ENCODE assay signal across 1 cellular context in genomic region chr15:65323071-65323511, GRCh38.
A peak's percentile ranks its signal among the peaks of the same experiment; 100 is the strongest.
TF ChIP-seq lines count a peak whose summit lies in the region.

No MANE protein-coding gene starts in this region.

TF ChIP-seq in HepG2, 621 proteins besides CTCF, POLR2A, EP300 and RAD21:
- TF ChIP-seq, protein P1, sequence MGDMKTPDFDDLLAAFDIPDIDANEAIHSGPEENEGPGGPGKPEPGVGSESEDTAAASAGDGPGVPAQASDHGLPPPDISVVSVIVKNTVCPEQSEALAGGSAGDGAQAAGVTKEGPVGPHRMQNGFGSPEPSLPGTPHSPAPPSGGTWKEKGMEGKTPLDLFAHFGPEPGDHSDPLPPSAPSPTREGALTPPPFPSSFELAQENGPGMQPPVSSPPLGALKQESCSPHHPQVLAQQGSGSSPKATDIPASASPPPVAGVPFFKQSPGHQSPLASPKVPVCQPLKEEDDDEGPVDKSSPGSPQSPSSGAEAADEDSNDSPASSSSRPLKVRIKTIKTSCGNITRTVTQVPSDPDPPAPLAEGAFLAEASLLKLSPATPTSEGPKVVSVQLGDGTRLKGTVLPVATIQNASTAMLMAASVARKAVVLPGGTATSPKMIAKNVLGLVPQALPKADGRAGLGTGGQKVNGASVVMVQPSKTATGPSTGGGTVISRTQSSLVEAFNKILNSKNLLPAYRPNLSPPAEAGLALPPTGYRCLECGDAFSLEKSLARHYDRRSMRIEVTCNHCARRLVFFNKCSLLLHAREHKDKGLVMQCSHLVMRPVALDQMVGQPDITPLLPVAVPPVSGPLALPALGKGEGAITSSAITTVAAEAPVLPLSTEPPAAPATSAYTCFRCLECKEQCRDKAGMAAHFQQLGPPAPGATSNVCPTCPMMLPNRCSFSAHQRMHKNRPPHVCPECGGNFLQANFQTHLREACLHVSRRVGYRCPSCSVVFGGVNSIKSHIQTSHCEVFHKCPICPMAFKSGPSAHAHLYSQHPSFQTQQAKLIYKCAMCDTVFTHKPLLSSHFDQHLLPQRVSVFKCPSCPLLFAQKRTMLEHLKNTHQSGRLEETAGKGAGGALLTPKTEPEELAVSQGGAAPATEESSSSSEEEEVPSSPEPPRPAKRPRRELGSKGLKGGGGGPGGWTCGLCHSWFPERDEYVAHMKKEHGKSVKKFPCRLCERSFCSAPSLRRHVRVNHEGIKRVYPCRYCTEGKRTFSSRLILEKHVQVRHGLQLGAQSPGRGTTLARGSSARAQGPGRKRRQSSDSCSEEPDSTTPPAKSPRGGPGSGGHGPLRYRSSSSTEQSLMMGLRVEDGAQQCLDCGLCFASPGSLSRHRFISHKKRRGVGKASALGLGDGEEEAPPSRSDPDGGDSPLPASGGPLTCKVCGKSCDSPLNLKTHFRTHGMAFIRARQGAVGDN (CRISPR knock-in tag; IDR thresholded peaks at IDR 0.05), result peak; percentile 42; the same call in 1 of the 2 replicates
- TF ChIP-seq, protein P2, sequence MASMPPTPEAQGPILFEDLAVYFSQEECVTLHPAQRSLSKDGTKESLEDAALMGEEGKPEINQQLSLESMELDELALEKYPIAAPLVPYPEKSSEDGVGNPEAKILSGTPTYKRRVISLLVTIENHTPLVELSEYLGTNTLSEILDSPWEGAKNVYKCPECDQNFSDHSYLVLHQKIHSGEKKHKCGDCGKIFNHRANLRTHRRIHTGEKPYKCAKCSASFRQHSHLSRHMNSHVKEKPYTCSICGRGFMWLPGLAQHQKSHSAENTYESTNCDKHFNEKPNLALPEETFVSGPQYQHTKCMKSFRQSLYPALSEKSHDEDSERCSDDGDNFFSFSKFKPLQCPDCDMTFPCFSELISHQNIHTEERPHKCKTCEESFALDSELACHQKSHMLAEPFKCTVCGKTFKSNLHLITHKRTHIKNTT (CRISPR knock-in tag; IDR thresholded peaks at IDR 0.05), result no peak
- TF ChIP-seq MAFK (conservative IDR thresholded peaks at IDR 0.05 in 1 of 2, IDR thresholded peaks at IDR 0.05 in 1 of 2; ENCODE audit: low read length in 2 of 2) (peak; percentile 41 to 49; a peak in 2 of 4 replicates), GATAD2A (CRISPR knock-in tag; IDR thresholded peaks at IDR 0.05) (no peak), ZNF121 (CRISPR knock-in tag; IDR thresholded peaks at IDR 0.05) (peak; percentile 87), SAP130 (CRISPR knock-in tag; IDR thresholded peaks at IDR 0.05; ENCODE audit: low read depth) (peak; percentile 43; the same call in 1 of the 2 replicates), MAFF (IDR thresholded peaks at IDR 0.05; ENCODE audit: low read depth, low read length) (peak; percentile 34; the same call in 1 of the 2 replicates), STAG1 (CRISPR knock-in tag; IDR thresholded peaks at IDR 0.05) (0 out of 2 replicates have a peak, but pooled peaks have one; percentile 12)
- TF ChIP-seq, protein P3, sequence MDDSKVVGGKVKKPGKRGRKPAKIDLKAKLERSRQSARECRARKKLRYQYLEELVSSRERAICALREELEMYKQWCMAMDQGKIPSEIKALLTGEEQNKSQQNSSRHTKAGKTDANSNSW (CRISPR knock-in tag; IDR thresholded peaks at IDR 0.05; ENCODE audit: borderline replicate concordance), result no peak
